In the genomic region with DNA sequence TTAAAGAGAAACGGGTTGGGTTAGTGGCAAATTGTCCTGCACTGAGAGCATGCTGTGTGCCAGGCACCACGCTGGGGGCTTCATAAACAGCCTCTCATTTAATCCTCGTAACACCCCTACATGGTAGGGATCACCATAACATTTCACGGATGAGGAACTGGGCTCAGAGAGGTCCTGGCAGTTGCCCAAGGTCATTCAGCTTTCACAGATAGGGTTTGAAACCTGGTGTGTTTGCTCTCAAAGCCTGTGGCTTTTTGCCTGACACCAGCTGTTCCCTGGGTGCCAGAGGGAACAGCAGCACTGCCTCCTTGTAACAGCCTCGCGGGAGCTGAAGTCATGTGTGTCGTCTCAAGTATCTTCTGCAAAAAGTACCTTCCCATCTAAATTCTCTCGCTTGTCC, we compare ENCODE assay signal across 10 cellular contexts.
DNase-seq lines count a peak whose midpoint lies in the region; ATAC-seq and TF ChIP-seq lines count a peak whose summit lies in the region.
"Had no signal": no experiment of that assay in that cellular context is flagged by ENCODE, and none has a peak within 500 bp of the region (broad histone marks: within the 10 kb centered on the region; RNA-seq: fewer than 3 reads in every experiment).

No MANE protein-coding gene starts in this region.

- H2BK15ac ChIP-seq in mesenchymal stem cell (ENCODE audit: low read depth, poor library complexity, severe bottlenecking): no peak overlapping the region

- H2BK12ac ChIP-seq in mesenchymal stem cell (ENCODE audit: low read length in 2 of 2) (peak overlapping the region in 1 of 2 experiments; percentile 33), trophoblast cell (ENCODE audit: low read length) (no peak overlapping the region)

- H4K91ac ChIP-seq in mesenchymal stem cell (ENCODE audit: low read length) (peak overlapping the region; percentile 46), trophoblast cell (ENCODE audit: low read depth, low read length) (no peak overlapping the region)

- no peak for TF ChIP-seq CTCF in BE2C (IDR thresholded peaks at IDR 0.05; ENCODE audit: low read depth, low read length)

- peak overlapping the region; percentile 58 for H2BK5ac ChIP-seq in mesenchymal stem cell (ENCODE audit: low read depth, low read length, poor library complexity, severe bottlenecking)
- H2BK5ac ChIP-seq in trophoblast cell (ENCODE audit: low read depth, low read length, poor library complexity): no peak overlapping the region

- H3K4me3 ChIP-seq in BE2C (ENCODE audit: low read depth, low read length) (no peak overlapping the region), SK-N-MC (peak overlapping the region; percentile 77), mesenchymal stem cell (ENCODE audit: insufficient read depth in 1 of 2, low read depth in 1 of 2, low read length in 2 of 2) (no peak overlapping the region), trophoblast cell (ENCODE audit: low read depth, low read length) (no peak overlapping the region)

- peaks cover 6% of the 10 kb centered on the region for H3K4me1 ChIP-seq in BE2C
- H3K4me1 ChIP-seq in mesenchymal stem cell (ENCODE audit: control insufficient read depth, insufficient read depth, low read depth, low read length): peaks cover 19% of the 10 kb centered on the region
- peaks cover 3% of the 10 kb centered on the region in 2 experiments for H3K4me1 ChIP-seq in trophoblast cell (ENCODE audit: control insufficient read depth in 1 of 2, insufficient read depth in 2 of 2, low read length in 2 of 2)

- H2AFZ ChIP-seq in mesenchymal stem cell (ENCODE audit: low read depth, low read length) (no peak overlapping the region), trophoblast cell (ENCODE audit: insufficient read depth, low read length, poor library complexity) (no peak overlapping the region)

- no peaks in the 10 kb centered on the region for H3K79me2 ChIP-seq in trophoblast cell (ENCODE audit: control insufficient read depth, insufficient read depth, low read length, poor library complexity)

- H4K8ac ChIP-seq in mesenchymal stem cell (ENCODE audit: low read length) (peak overlapping the region; percentile 76), trophoblast cell (ENCODE audit: low read depth, low read length) (no peak overlapping the region)

- DNase-seq in BE2C (peak; percentile 20), NCI-H1105 (lab: John Stamatoyannopoulos, UW) (peak; percentile 79), SK-N-MC (ENCODE audit: low read depth, low spot score) (peak; percentile 10), mesenchymal stem cell (peak; percentile 20), substantia nigra (lab: John Stamatoyannopoulos, UW) (no peak), trophoblast cell (no peak)
- DNase-seq: activated CD8-positive, alpha-beta T cell treated with anti-CD3 and anti-CD28 coated beads, Interleukin-2, amount 10 ng/mL, durations not matched to agents 7 days and 5 days; T-helper 1 cell had no signal

- peak overlapping the region; percentile 74 for H3K9ac ChIP-seq in SK-N-MC (ENCODE audit: insufficient read length)
- no peak overlapping the region for H3K9ac ChIP-seq in mesenchymal stem cell (ENCODE audit: low read length)
- no peak overlapping the region for H3K9ac ChIP-seq in trophoblast cell (ENCODE audit: low read length)

- no peak overlapping the region for H2BK120ac ChIP-seq in mesenchymal stem cell (ENCODE audit: low read depth, low read length)
- no peak overlapping the region for H2BK120ac ChIP-seq in trophoblast cell (ENCODE audit: insufficient read depth, low read length, poor library complexity)

- no peak for ATAC-seq in HG02798 (IDR thresholded peaks at IDR 0.05; ENCODE audit: poor library complexity, unreplicated experiment)
- ATAC-seq in GM21737 (IDR thresholded peaks at IDR 0.05; ENCODE audit: unreplicated experiment): no peak
- ATAC-seq: activated CD8-positive, alpha-beta T cell treated with anti-CD3 and anti-CD28 coated beads, Interleukin-2, amount 10 ng/mL, durations not matched to agents 7 days and 5 days had no signal

- H3K23ac ChIP-seq in mesenchymal stem cell (ENCODE audit: low read length in 2 of 2) (no peak overlapping the region), trophoblast cell (ENCODE audit: low read length) (no peak overlapping the region)

- H3K79me1 ChIP-seq in mesenchymal stem cell (replicated peaks; ENCODE audit: low read length, poor library complexity, severe bottlenecking): no peaks in the 10 kb centered on the region
- peaks cover 4% of the 10 kb centered on the region for H3K79me1 ChIP-seq in trophoblast cell (ENCODE audit: low read length)

- no peaks in the 10 kb centered on the region for H3K9me3 ChIP-seq in BE2C
- H3K9me3 ChIP-seq in SK-N-MC (ENCODE audit: low read depth, low read length): no peaks in the 10 kb centered on the region
- H3K9me3 ChIP-seq in mesenchymal stem cell (ENCODE audit: control insufficient read depth, low read length): no peaks in the 10 kb centered on the region
- H3K9me3 ChIP-seq in trophoblast cell (ENCODE audit: insufficient read depth, low read depth, low read length): no peaks in the 10 kb centered on the region

- H3K4ac ChIP-seq in mesenchymal stem cell (ENCODE audit: low read depth in 1 of 2, low read length in 2 of 2): no peak overlapping the region
- no peak overlapping the region for H3K4ac ChIP-seq in trophoblast cell (ENCODE audit: low read depth, low read length)

- H3K27ac ChIP-seq in SK-N-MC (peak overlapping the region; percentile 99), mesenchymal stem cell (ENCODE audit: low read length, poor library complexity, severe bottlenecking) (peak overlapping the region; percentile 79), substantia nigra (ENCODE audit: low read depth, low read length, poor library complexity, severe bottlenecking) (no peak overlapping the region), trophoblast cell (ENCODE audit: low read depth, low read length) (no peak overlapping the region)

- H3K18ac ChIP-seq in mesenchymal stem cell (ENCODE audit: low read depth in 1 of 2, low read length in 2 of 2) (no peak overlapping the region), trophoblast cell (ENCODE audit: low read length) (no peak overlapping the region)

- H3K36me3 ChIP-seq in BE2C: no peaks in the 10 kb centered on the region
- no peaks in the 10 kb centered on the region for H3K36me3 ChIP-seq in SK-N-MC (ENCODE audit: insufficient read depth, low read length)
- no peaks in the 10 kb centered on the region for H3K36me3 ChIP-seq in mesenchymal stem cell (ENCODE audit: control insufficient read depth in 1 of 2, insufficient read depth in 2 of 2, low read depth in 1 of 2, low read length in 2 of 2)
- H3K36me3 ChIP-seq in trophoblast cell (ENCODE audit: control insufficient read depth in 1 of 2, insufficient read depth in 2 of 2, low read length in 2 of 2): no peaks in the 10 kb centered on the region

- no peak overlapping the region for H4K12ac ChIP-seq in trophoblast cell (ENCODE audit: low read depth, low read length)

- H2AK5ac ChIP-seq in mesenchymal stem cell (ENCODE audit: low read length, severe bottlenecking) (no peak overlapping the region), trophoblast cell (ENCODE audit: low read length) (no peak overlapping the region)

- peak overlapping the region; percentile 66 for H3K4me2 ChIP-seq in mesenchymal stem cell (ENCODE audit: low read length, poor library complexity, severe bottlenecking)
- H3K4me2 ChIP-seq in trophoblast cell (ENCODE audit: low read length): no peak overlapping the region

- WGBS in mesenchymal stem cell: 62% methylated on average over 8 of the region's 8 CpGs
- WGBS in trophoblast cell (ENCODE audit: extremely low coverage, insufficient coverage, insufficient read length): no CpG with 5 or more reads among the region's 8 CpGs

- H3K14ac ChIP-seq in mesenchymal stem cell (ENCODE audit: low read length in 2 of 2) (no peak overlapping the region), trophoblast cell (ENCODE audit: low read length) (no peak overlapping the region)

- H3K27me3 ChIP-seq in BE2C (peaks cover 65% of the 10 kb centered on the region), mesenchymal stem cell (ENCODE audit: control insufficient read depth in 1 of 2, insufficient read depth in 1 of 2, low read length in 2 of 2) (peaks cover 0 to 49% of the 10 kb centered on the region in 2 experiments), trophoblast cell (ENCODE audit: insufficient read depth, low read length) (no peaks in the 10 kb centered on the region)

Comparison
In these comparisons a context has a peak if more than half of its experiments do, and no peak if none do; other contexts are left out.
1. DNase-seq: peak in BE2C (single experiment), NCI-H1105 (single experiment), SK-N-MC (single experiment) and mesenchymal stem cell (single experiment); none in substantia nigra (0 of 49) and trophoblast cell (0 of 2).
2. H3K27ac ChIP-seq: peak in SK-N-MC (single experiment) and mesenchymal stem cell (single experiment); none in substantia nigra (single experiment) and trophoblast cell (single experiment).